33 cellular contexts compared by ENCODE assay signal in the genomic region with DNA sequence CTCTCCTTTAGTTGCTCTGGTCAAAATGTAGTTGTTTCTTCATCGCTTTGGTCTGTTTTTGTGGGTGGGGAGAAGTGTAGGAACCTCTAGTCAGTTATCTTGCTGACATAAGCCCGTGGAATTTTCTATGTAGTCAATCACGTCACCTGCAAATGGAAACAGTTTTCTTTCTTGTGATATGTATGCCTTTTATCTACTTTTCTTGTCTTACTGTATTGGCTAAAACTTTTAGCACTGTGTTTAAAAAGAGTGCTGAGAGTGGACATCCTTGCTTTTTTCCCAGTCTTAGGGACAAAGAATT. TPM values are rescaled to one million over a fixed set of nuclear protein-coding genes. Genes with fewer than 3 reads are reported as not detected.
DNase-seq lines count a peak whose midpoint lies in the region; ATAC-seq and TF ChIP-seq lines count a peak whose summit lies in the region.
"Had no signal": no experiment of that assay in that cellular context is flagged by ENCODE, and none has a peak within 500 bp of the region (broad histone marks: within the 10 kb centered on the region; RNA-seq: fewer than 3 reads in every experiment).

No MANE protein-coding gene starts in this region.

- H3K4me2 ChIP-seq in GM23248 (ENCODE audit: unreplicated experiment), result no peak overlapping the region
- H3K4me2 ChIP-seq: PC-9 had no signal

- no peaks in the 10 kb centered on the region for H3K9me3 Mint-ChIP-seq in CD4-positive, alpha-beta T cell
- H3K9me3 Mint-ChIP-seq: activated CD4-positive, alpha-beta T cell treated with anti-CD3 and anti-CD28 coated beads, Interleukin-2, amount 10 ng/mL, durations not matched to agents 24 days and 14 days; activated naive CD4-positive, alpha-beta T cell treated with anti-CD3 and anti-CD28 coated beads, Interleukin-2, amount 50 U/mL, for 72 hours; central memory CD8-positive, alpha-beta T cell had no signal

- no peak for DNase-seq in GM23248
- no peak for DNase-seq in ascending aorta (ENCODE audit: low spot score in 2 of 2)
- DNase-seq in right cardiac atrium, result no peak
- no peak for DNase-seq in CD4-positive, alpha-beta T cell
- DNase-seq in prostate gland (ENCODE audit: low spot score), result no peak
- DNase-seq in RWPE1 (ENCODE audit: low spot score), result no peak
- DNase-seq: activated CD4-positive, alpha-beta T cell treated with anti-CD3 and anti-CD28 coated beads, Interleukin-2, amount 10 ng/mL, durations not matched to agents 24 days and 14 days; activated CD8-positive, alpha-beta memory T cell treated with anti-CD3 and anti-CD28 coated beads for 24 hours; activated T-cell treated with anti-CD3 and anti-CD28 coated beads for 4 hours; DMS153; gastrocnemius medialis; hypothalamus; Kasumi-1; left colon; mesendoderm; NCI-H1436; NCI-H2081; NCI-H69; PC-9; posterior cingulate gyrus; SHP77; stimulated activated CD4-positive, alpha-beta T cell treated with anti-CD3 and anti-CD28 coated beads, Interleukin-12 subunit alpha, Interleukin-12 subunit beta, amount 100 ng/mL, for 4 hours; stimulated activated CD4-positive, alpha-beta T cell treated with anti-CD3 and anti-CD28 coated beads, Interleukin-4, amount 100 ng/mL, for 1 hour had no signal

- H3K9ac ChIP-seq in GM23248, result no peak overlapping the region

- intact Hi-C loops in ascending aorta (cut with DNase I), result loop anchor here (5.0 kb wide), 1 partner anchor 69 kb away; no protein-coding TSS in a partner anchor
- intact Hi-C loops in right cardiac atrium (cut with DNase I), result loop anchor here in 1 of 4 donors (5.0 kb wide), 1 partner anchor 34 kb away; no protein-coding TSS in a partner anchor
- intact Hi-C loops in CD4-positive, alpha-beta T cell (cut with DNase I, micrococcal nuclease), result no loop called here
- intact Hi-C loops in prostate gland (cut with DNase I), result no loop called here

- H3K9me3 ChIP-seq in GM23248 (ENCODE audit: low read depth) (no peaks in the 10 kb centered on the region), ascending aorta (no peaks in the 10 kb centered on the region), right cardiac atrium (ENCODE audit: control insufficient read depth, low read length) (no peaks in the 10 kb centered on the region), prostate gland (no peaks in the 10 kb centered on the region)
- H3K9me3 ChIP-seq in CD4-positive, alpha-beta T cell (ENCODE audit: control insufficient read depth, low read length), result no peaks in the 10 kb centered on the region
- H3K9me3 ChIP-seq: gastrocnemius medialis, HAP-1 had no signal

- peaks cover 30% of the 10 kb centered on the region for H3F3A ChIP-seq in GM23248 (ENCODE audit: insufficient read depth)

- H3K27ac ChIP-seq in ACC112 (ENCODE audit: low read depth, low read length) (no peak overlapping the region), GM23248 (no peak overlapping the region), ascending aorta (peak overlapping the region; percentile 39 to 74), right cardiac atrium (ENCODE audit: low read length) (peak overlapping the region; percentile 61), prostate gland (no peak overlapping the region), RWPE1 (no peak overlapping the region)
- no peak overlapping the region for H3K27ac ChIP-seq in CD4-positive, alpha-beta T cell (ENCODE audit: low read depth, low read length)
- H3K27ac ChIP-seq: gastrocnemius medialis, HL-60, PC-9 had no signal

- H3K27ac Mint-ChIP-seq in CD4-positive, alpha-beta T cell, result no peak overlapping the region
- H3K27ac Mint-ChIP-seq: activated CD4-positive, alpha-beta T cell treated with anti-CD3 and anti-CD28 coated beads, Interleukin-2, amount 10 ng/mL, durations not matched to agents 24 days and 14 days; activated naive CD4-positive, alpha-beta T cell treated with anti-CD3 and anti-CD28 coated beads, Interleukin-2, amount 50 U/mL, for 72 hours; dendritic cell treated with granulocyte-macrophage colony-stimulating factor and Interleukin-4, amounts not matched to agents 40 ng/mL and 50 ng/mL, for 4 days; type B pancreatic cell had no signal

- H2AFZ ChIP-seq in ACC112 (ENCODE audit: low read length, unreplicated experiment), result peak overlapping the region; percentile 67
- H2AFZ ChIP-seq in GM23248, result peak overlapping the region; percentile 69
- H2AFZ ChIP-seq: PC-9 had no signal

- H3K9me2 ChIP-seq in GM23248 (ENCODE audit: insufficient read depth), result no peaks in the 10 kb centered on the region

- no peaks in the 10 kb centered on the region for H3K36me3 ChIP-seq in ACC112 (ENCODE audit: insufficient read depth, low read length)
- no peaks in the 10 kb centered on the region; the same call in 1 of the 2 replicates for H3K36me3 ChIP-seq in GM23248 (ENCODE audit: low read depth)
- H3K36me3 ChIP-seq in ascending aorta, result no peaks in the 10 kb centered on the region
- no peaks in the 10 kb centered on the region for H3K36me3 ChIP-seq in prostate gland
- H3K36me3 ChIP-seq: gastrocnemius medialis, HAP-1 had no signal

- no peak overlapping the region for H3K4me3 ChIP-seq in ACC112 (ENCODE audit: low read depth, low read length)
- no peak overlapping the region for H3K4me3 ChIP-seq in GM23248
- H3K4me3 ChIP-seq in ascending aorta, result no peak overlapping the region
- no peak overlapping the region for H3K4me3 ChIP-seq in right cardiac atrium (ENCODE audit: low read length)
- H3K4me3 ChIP-seq in prostate gland, result no peak overlapping the region
- H3K4me3 ChIP-seq: gastrocnemius medialis, HAP-1, PC-9 had no signal

- H3K4me1 ChIP-seq in ACC112 (ENCODE audit: control insufficient read depth, insufficient read depth, low read length, unreplicated experiment) (peaks cover 22% of the 10 kb centered on the region), GM23248 (ENCODE audit: insufficient read depth) (peaks cover 14% of the 10 kb centered on the region), ascending aorta (peaks cover 0 to 3% of the 10 kb centered on the region in 2 donors), right cardiac atrium (ENCODE audit: control insufficient read depth, insufficient read depth, low read length) (peaks cover 2% of the 10 kb centered on the region), prostate gland (replicated peaks) (no peaks in the 10 kb centered on the region)
- H3K4me1 ChIP-seq: gastrocnemius medialis, HAP-1 had no signal

- peaks cover 3% of the 10 kb centered on the region for H3K36me3 Mint-ChIP-seq in CD4-positive, alpha-beta T cell (ENCODE audit: low read depth)
- H3K36me3 Mint-ChIP-seq: type B pancreatic cell had no signal

- H3K27me3 ChIP-seq in ACC112 (ENCODE audit: insufficient read depth, low read length), result no peaks in the 10 kb centered on the region
- H3K27me3 ChIP-seq in GM23248 (replicated peaks; ENCODE audit: insufficient read depth), result no peaks in the 10 kb centered on the region
- no peaks in the 10 kb centered on the region for H3K27me3 ChIP-seq in ascending aorta
- no peaks in the 10 kb centered on the region for H3K27me3 ChIP-seq in right cardiac atrium (ENCODE audit: control insufficient read depth, insufficient read depth)
- no peaks in the 10 kb centered on the region for H3K27me3 ChIP-seq in CD4-positive, alpha-beta T cell (ENCODE audit: control insufficient read depth, insufficient read depth, low read length)
- H3K27me3 ChIP-seq in prostate gland (replicated peaks; ENCODE audit: insufficient read depth), result no peaks in the 10 kb centered on the region
- H3K27me3 ChIP-seq: gastrocnemius medialis had no signal

- no peak for TF ChIP-seq CTCF in ascending aorta (IDR thresholded peaks at IDR 0.05)
- no peak for TF ChIP-seq CTCF in CD4-positive, alpha-beta T cell (IDR thresholded peaks at IDR 0.05)
- TF ChIP-seq CTCF in prostate gland (IDR thresholded peaks at IDR 0.05), result no peak
- no peak for TF ChIP-seq CTCF in RWPE1 (conservative IDR thresholded peaks at IDR 0.05; ENCODE audit: low read depth)

- TF ChIP-seq POLR2A in prostate gland (IDR thresholded peaks at IDR 0.05), result no peak

- no peaks in the 10 kb centered on the region for H3K27me3 Mint-ChIP-seq in CD4-positive, alpha-beta T cell
- H3K27me3 Mint-ChIP-seq: activated CD4-positive, alpha-beta T cell treated with anti-CD3 and anti-CD28 coated beads, Interleukin-2, amount 10 ng/mL, durations not matched to agents 24 days and 14 days; dendritic cell treated with granulocyte-macrophage colony-stimulating factor and Interleukin-4, amounts not matched to agents 40 ng/mL and 50 ng/mL, for 4 days; type B pancreatic cell had no signal

- no peak overlapping the region for H3K4me3 Mint-ChIP-seq in CD4-positive, alpha-beta T cell
- H3K4me3 Mint-ChIP-seq: activated CD4-positive, alpha-beta T cell treated with anti-CD3 and anti-CD28 coated beads, Interleukin-2, amount 10 ng/mL, durations not matched to agents 24 days and 14 days; central memory CD8-positive, alpha-beta T cell; dendritic cell treated with granulocyte-macrophage colony-stimulating factor and Interleukin-4, amounts not matched to agents 40 ng/mL and 50 ng/mL, for 4 days; type B pancreatic cell had no signal

- POLR2A ChIA-PET in CD4-positive, alpha-beta T cell (lab: Charles Lee), result no interaction called here
- POLR2A ChIA-PET in RWPE1 (lab: Yijun Ruan, JAX; ENCODE audit: low non-redundant PET), result no interaction called here

- WGBS in GM23248 (ENCODE audit: low coverage in 1 of 2, low lambda C conversion rate in 2 of 2, missing lambda C conversion rate in 2 of 2), 2 experiments, result 91 to 93% methylated on average over 3 of the region's 3 CpGs
- 82% methylated on average over 3 of the region's 3 CpGs for WGBS in right cardiac atrium
- WGBS in prostate gland, result 98% methylated on average over 3 of the region's 3 CpGs

- in situ Hi-C loops in GM23248 (cut with MboI), result no loop called here

- H4K20me1 ChIP-seq in GM23248 (ENCODE audit: insufficient read depth), result no peaks in the 10 kb centered on the region

- peak in 1 of 2 donors; percentile 46 for ATAC-seq in right cardiac atrium
- no peak for ATAC-seq in HG02642 (IDR thresholded peaks at IDR 0.05; ENCODE audit: poor library complexity, unreplicated experiment)
- no peak for ATAC-seq in CD4-positive, alpha-beta T cell (ENCODE audit: poor library complexity)
- ATAC-seq: activated naive CD4-positive, alpha-beta T cell treated with anti-CD3 and anti-CD28 coated beads, Interleukin-2, amount 50 U/mL, for 72 hours; gastrocnemius medialis; left colon; sciatic nerve had no signal

- H3K79me2 ChIP-seq in ACC112 (ENCODE audit: control insufficient read depth, insufficient read depth, low read length, unreplicated experiment), result no peaks in the 10 kb centered on the region
- H3K79me2 ChIP-seq in GM23248 (ENCODE audit: insufficient read depth), result no peaks in the 10 kb centered on the region

- CTCF ChIA-PET in CD4-positive, alpha-beta T cell (lab: Charles Lee), result interaction anchor here (1.5 kb wide), 1 partner anchor 19 kb away, joined by 6 read pairs; no protein-coding TSS in a partner anchor
- CTCF ChIA-PET in RWPE1 (lab: Yijun Ruan, JAX), result interaction anchor here (0.8 to 3.6 kb wide), 2 partner anchors 18 to 28 kb away, joined by 3 to 15 read pairs; no protein-coding TSS in a partner anchor

- H3K4me1 Mint-ChIP-seq in CD4-positive, alpha-beta T cell (ENCODE audit: low read depth), result peaks cover 7% of the 10 kb centered on the region
- H3K4me1 Mint-ChIP-seq: central memory CD8-positive, alpha-beta T cell had no signal

RNA-seq across cellular contexts. Expression of a gene that starts 42.3 kb away (rescaled TPM):
- total RNA-seq in GM23248 (2014; rRNA removed; shearing (Covaris generic)), result 14.3 and 16.0 TPM in 2 replicates
- polyA plus RNA-seq in GM23248 (2016; fragmentation: Nextera tagmentation; extraction: Ambion mirVana) (5.1 and 5.2 TPM in 2 replicates), right cardiac atrium (3.1 TPM)
- total RNA-seq in ascending aorta (0.53 TPM), right cardiac atrium (10 to 100 TPM in 2 of 4 donors, 1 to 10 TPM in 2; 6.7 to 12.5 (median 9.2) TPM), prostate gland (10 to 100 TPM in 1 of 2 donors, 1 to 10 TPM in 1; 1.8 to 16.2 TPM)
- total RNA-seq in CD4-positive, alpha-beta T cell, result 10 to 100 TPM; 26.0 to 30.4 TPM
- total RNA-seq: myocyte had no signal

Comparison
In these comparisons a context has a peak if more than half of its experiments do, and no peak if none do; other contexts are left out.
1. H3K27ac ChIP-seq: peak in ascending aorta (2 of 2) and right cardiac atrium (single experiment); none in ACC112 (single experiment), GM23248 (single experiment), CD4-positive, alpha-beta T cell (single experiment), prostate gland (0 of 2) and RWPE1 (single experiment).